ENCODE assay signal across 1 cellular context in the genomic region with DNA sequence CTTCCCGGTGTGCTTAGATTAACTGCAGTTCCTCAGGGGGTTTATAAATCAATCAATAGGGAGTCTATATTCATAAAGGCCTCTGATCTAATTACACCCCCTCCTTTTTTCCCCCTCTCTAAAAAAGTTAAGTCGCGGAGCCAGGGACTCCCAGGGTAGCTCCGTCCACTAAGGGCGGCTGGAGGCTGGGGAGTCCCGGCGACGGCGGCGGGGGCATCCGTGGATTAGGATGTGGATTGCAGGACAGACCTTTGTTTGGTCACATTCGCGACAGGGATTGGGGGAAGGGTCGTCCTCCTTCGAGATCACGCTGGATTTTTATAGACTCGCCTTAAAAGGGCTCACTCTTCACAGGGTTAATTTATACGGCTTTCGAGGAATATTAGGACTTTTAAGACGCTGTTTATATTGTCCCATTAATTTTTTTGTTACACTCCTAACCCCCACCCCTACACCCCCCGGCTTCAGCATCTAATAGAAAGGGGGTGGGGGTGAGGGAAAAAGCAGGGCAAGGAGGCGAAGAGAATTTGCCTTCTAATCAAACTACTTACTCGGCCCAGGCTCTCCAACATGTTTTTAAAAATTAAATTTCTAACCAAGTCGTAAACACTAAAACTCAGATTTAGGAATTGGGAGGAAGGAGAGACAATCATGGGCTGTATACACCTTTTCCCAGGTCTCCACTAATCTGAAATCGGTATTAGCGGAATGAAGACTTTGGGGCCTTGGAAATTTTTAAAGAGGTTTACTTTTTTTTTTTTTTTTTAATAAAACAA.
TF ChIP-seq lines count a peak whose summit lies in the region.

No MANE protein-coding gene starts in this region.

TF ChIP-seq in endothelial cell of umbilical vein, 7 proteins besides CTCF, POLR2A, EP300 and RAD21:
- TF ChIP-seq GATA2 (IDR thresholded peaks at IDR 0.05; ENCODE audit: insufficient read depth, insufficient read length, low read depth, low read length), result no peak
- peak; percentile 68 for TF ChIP-seq EZH2 (IDR thresholded peaks at IDR 0.05; ENCODE audit: borderline replicate concordance, low read depth, low read length, severe bottlenecking)
